Comparison of ENCODE assay signal across 9 cellular contexts in the genomic region with DNA sequence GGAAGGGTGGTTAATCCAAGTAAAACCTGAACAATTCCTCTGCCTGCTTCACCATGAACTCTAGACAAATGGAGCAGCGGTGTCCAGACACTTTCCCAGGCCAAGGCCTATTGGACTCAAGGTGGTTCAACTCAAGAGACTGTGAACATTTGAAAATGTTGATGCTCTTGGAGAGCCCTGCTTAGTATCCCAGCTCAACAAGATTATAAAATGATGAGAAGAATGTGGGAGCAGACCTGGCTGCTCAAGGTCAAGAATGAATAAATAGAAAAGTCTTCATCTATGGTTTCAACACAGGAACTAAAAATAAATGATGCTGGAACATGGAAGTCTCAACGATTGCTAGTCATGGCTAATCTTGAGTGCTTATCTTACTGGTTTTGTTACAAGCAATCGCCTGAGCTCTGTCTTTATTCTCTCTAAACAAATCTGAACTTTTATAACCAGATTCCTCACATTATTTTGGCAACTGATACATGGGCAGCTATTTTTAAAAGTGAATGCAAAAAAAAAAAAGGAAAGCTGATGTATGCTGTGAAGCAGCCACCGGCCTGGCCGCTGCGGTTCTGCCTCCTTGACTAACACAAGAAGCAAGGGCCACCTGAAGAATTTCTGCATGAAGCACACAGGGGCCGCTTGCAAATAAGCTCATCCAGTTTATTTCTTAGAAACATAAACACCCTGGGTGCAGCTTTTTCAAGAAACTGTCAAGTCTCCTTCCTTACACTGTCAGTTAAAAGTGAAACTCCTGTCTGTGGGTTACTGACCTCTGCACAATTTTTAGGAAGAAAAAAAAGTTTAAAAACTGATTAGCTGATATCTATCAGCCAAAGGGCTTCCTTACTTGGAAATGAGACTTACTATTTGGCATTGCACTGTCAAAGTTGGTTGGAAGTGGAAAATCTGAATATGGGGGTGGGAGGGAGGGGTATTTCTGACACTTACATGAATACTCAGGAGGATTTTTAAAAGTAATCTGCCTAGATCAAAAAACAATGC.
DNase-seq lines count a peak whose midpoint lies in the region; ATAC-seq lines count a peak whose summit lies in the region.
"Had no signal": no experiment of that assay in that cellular context is flagged by ENCODE, and none has a peak within 500 bp of the region (broad histone marks: within the 10 kb centered on the region; RNA-seq: fewer than 3 reads in every experiment).

No MANE protein-coding gene starts in this region.

- H3K4me1 ChIP-seq in ACC112 (ENCODE audit: control insufficient read depth, insufficient read depth, low read length, unreplicated experiment), result peaks cover 27% of the 10 kb centered on the region
- H3K4me1 ChIP-seq in muscle layer of colon (ENCODE audit: insufficient read depth, low read length), result peaks cover 67% of the 10 kb centered on the region

- no peaks in the 10 kb centered on the region for H3K79me2 ChIP-seq in ACC112 (ENCODE audit: control insufficient read depth, insufficient read depth, low read length, unreplicated experiment)

- H3K27ac ChIP-seq in ACC112 (ENCODE audit: low read depth, low read length), result no peak overlapping the region
- H3K27ac ChIP-seq in muscle layer of colon (ENCODE audit: low read depth, low read length), result peak overlapping the region; percentile 40

- peak; percentile 29 for ATAC-seq in HG02885 (IDR thresholded peaks at IDR 0.05; ENCODE audit: poor library complexity, unreplicated experiment)
- ATAC-seq in HG03469 (IDR thresholded peaks at IDR 0.05; ENCODE audit: unreplicated experiment), result no peak

- H3K9ac ChIP-seq in muscle layer of colon (ENCODE audit: low read length), result no peak overlapping the region

- H3K9me3 ChIP-seq in muscle layer of colon (ENCODE audit: low read length), result no peaks in the 10 kb centered on the region

- DNase-seq in amniotic epithelial cell (ENCODE audit: low read depth) (peak; percentile 96), NCI-H82 (lab: John Stamatoyannopoulos, UW) (no peak), NCI-H524 treated with DMSO at 0.1 percent for 48 hours (lab: John Stamatoyannopoulos, UW) (no peak), GOT3 (lab: John Stamatoyannopoulos, UW) (no peak)
- DNase-seq: NCI-H1417 treated with DMSO at 0.1 percent for 48 hours had no signal

- H3K4me3 ChIP-seq in ACC112 (ENCODE audit: low read depth, low read length) (peak overlapping the region; percentile 70), muscle layer of colon (ENCODE audit: low read depth in 1 of 2, low read length in 2 of 2) (peak overlapping the region; percentile 17 to 53)

- no peaks in the 10 kb centered on the region for H3K36me3 ChIP-seq in ACC112 (ENCODE audit: insufficient read depth, low read length)
- H3K36me3 ChIP-seq in muscle layer of colon (ENCODE audit: insufficient read depth, low read length), result no peaks in the 10 kb centered on the region

- H3K27me3 ChIP-seq in ACC112 (ENCODE audit: insufficient read depth, low read length) (no peaks in the 10 kb centered on the region), muscle layer of colon (ENCODE audit: control insufficient read depth in 1 of 2, insufficient read depth in 2 of 2, low read length in 2 of 2) (no peaks in the 10 kb centered on the region)

- peak overlapping the region; percentile 70 for H2AFZ ChIP-seq in ACC112 (ENCODE audit: low read length, unreplicated experiment)
